9 cellular contexts compared by ENCODE assay signal in genomic region chr12:25194211-25194610, GRCh38. TPM values are rescaled to one million over a fixed set of nuclear protein-coding genes. Genes with fewer than 3 reads are reported as not detected.
A peak's percentile ranks its signal among the peaks of the same experiment; 100 is the strongest.
DNase-seq lines count a peak whose midpoint lies in the region; ATAC-seq, FAIRE-seq and TF ChIP-seq lines count a peak whose summit lies in the region.
"Had no signal": no experiment of that assay in that cellular context is flagged by ENCODE, and none has a peak within 500 bp of the region (broad histone marks: within the 10 kb centered on the region; RNA-seq: fewer than 3 reads in every experiment).

No MANE protein-coding gene starts in this region.

- no peaks in the 10 kb centered on the region for H4K20me1 ChIP-seq in keratinocyte (ENCODE audit: control insufficient read depth, extremely low read depth, insufficient read depth, low read length)

- H2AFZ ChIP-seq in keratinocyte (ENCODE audit: control insufficient read depth, low read length) = peak overlapping the region; percentile 3

- 21 to 27% methylated on average over 1 of the region's 1 CpG for WGBS in thyroid gland, 2 donors

- no peaks in the 10 kb centered on the region for H3K9me1 ChIP-seq in keratinocyte (ENCODE audit: control insufficient read depth, extremely low read depth, insufficient read depth, low read length)

- no peak for FAIRE-seq in keratinocyte (lab: Jason Lieb, UNC)

- no peaks in the 10 kb centered on the region for H3K9me3 Mint-ChIP-seq in activated T-cell treated with anti-CD3 and anti-CD28 coated beads, Interleukin-2, amount 50 U/mL, for 72 hours
- H3K9me3 Mint-ChIP-seq in activated T-helper 2 cell treated with anti-CD3 and anti-CD28 coated beads, Interferon-gamma antibody, Interleukin-2, Interleukin-4, amounts not matched to agents 10 μg/mL and 5 μg/mL and 100 μg/mL, durations not matched to agents 14 hours and 24 hours and 36 hours = no peaks in the 10 kb centered on the region

- peaks cover 9% of the 10 kb centered on the region for H3K4me1 ChIP-seq in keratinocyte (ENCODE audit: control insufficient read depth, extremely low read depth, insufficient read depth, low read length)
- H3K4me1 ChIP-seq in thyroid gland = peaks cover 6 to 7% of the 10 kb centered on the region in 2 donors

- H3K9me3 ChIP-seq in keratinocyte (ENCODE audit: control insufficient read depth, low read depth, low read length) = no peaks in the 10 kb centered on the region
- no peaks in the 10 kb centered on the region for H3K9me3 ChIP-seq in thyroid gland
- H3K9me3 ChIP-seq: body of pancreas had no signal

- H3K4me1 Mint-ChIP-seq in activated T-cell treated with anti-CD3 and anti-CD28 coated beads, Interleukin-2, amount 50 U/mL, for 72 hours (ENCODE audit: low read depth) = peaks cover 24% of the 10 kb centered on the region
- peaks cover 22% of the 10 kb centered on the region for H3K4me1 Mint-ChIP-seq in activated T-helper 2 cell treated with anti-CD3 and anti-CD28 coated beads, Interferon-gamma antibody, Interleukin-2, Interleukin-4, amounts not matched to agents 10 μg/mL and 5 μg/mL and 100 μg/mL, durations not matched to agents 14 hours and 24 hours and 36 hours (ENCODE audit: low read depth)

- no peak overlapping the region for H3K9ac ChIP-seq in keratinocyte (ENCODE audit: control insufficient read depth, extremely low read depth, insufficient read depth, low read length)

- dilution Hi-C loops in keratinocyte (cut with MboI; ENCODE audit: extremely low pct_ligation_motif_present, low sequenced_read_pairs) = no loop called here

- no peak for TF ChIP-seq POLR2A in thyroid gland (IDR thresholded peaks at IDR 0.05)

- no peaks in the 10 kb centered on the region for H3K79me2 ChIP-seq in keratinocyte (ENCODE audit: control insufficient read depth, insufficient read depth, low read length)

- intact Hi-C loops in activated T-helper 2 cell treated with anti-CD3 and anti-CD28 coated beads, Interferon-gamma antibody, Interleukin-2, Interleukin-4, amounts not matched to agents 10 μg/mL and 5 μg/mL and 100 μg/mL, durations not matched to agents 14 hours and 24 hours and 36 hours (cut with micrococcal nuclease) = loop anchor here (2.0 kb wide), 2 partner anchors 57 to 143 kb away; partner anchors contain the start of gene KRAS
- intact Hi-C loops in thyroid gland (cut with DNase I) = no loop called here

- H3K27ac Mint-ChIP-seq in activated T-cell treated with anti-CD3 and anti-CD28 coated beads, Interleukin-2, amount 50 U/mL, for 72 hours = peak overlapping the region; percentile 99
- H3K27ac Mint-ChIP-seq in activated T-helper 2 cell treated with anti-CD3 and anti-CD28 coated beads, Interferon-gamma antibody, Interleukin-2, Interleukin-4, amounts not matched to agents 10 μg/mL and 5 μg/mL and 100 μg/mL, durations not matched to agents 14 hours and 24 hours and 36 hours = peak overlapping the region; percentile 94

- ATAC-seq in activated T-cell treated with anti-CD3 and anti-CD28 coated beads, Interleukin-2, amount 50 U/mL, for 72 hours (replicated peaks in 1 of 2) = no peak
- ATAC-seq in GM18858 (IDR thresholded peaks at IDR 0.05; ENCODE audit: unreplicated experiment) (no peak), GM19328 (IDR thresholded peaks at IDR 0.05; ENCODE audit: unreplicated experiment) (no peak)
- ATAC-seq in activated CD4-positive, CD25-positive, alpha-beta regulatory T cell treated with anti-CD3 and anti-CD28 coated beads, Interleukin-2, amount 50 U/mL, for 24 hours = no peak

- H3K36me3 ChIP-seq in keratinocyte (ENCODE audit: control insufficient read depth in 2 of 2, extremely low read depth in 1 of 2, insufficient read depth in 2 of 2, low read length in 2 of 2) = no peaks in the 10 kb centered on the region
- no peaks in the 10 kb centered on the region for H3K36me3 ChIP-seq in thyroid gland

- no peak for DNase-seq in activated T-cell treated with anti-CD3 and anti-CD28 coated beads, Interleukin-2, amount 50 U/mL, for 72 hours
- DNase-seq in activated T-cell treated with anti-CD3 and anti-CD28 coated beads for 4 hours (no peak), keratinocyte (ENCODE audit: low read depth, low spot score) (no peak), thyroid gland (no peak)
- no peak for DNase-seq in activated T-helper 2 cell treated with anti-CD3 and anti-CD28 coated beads, Interferon-gamma antibody, Interleukin-2, Interleukin-4, amounts not matched to agents 10 μg/mL and 5 μg/mL and 100 μg/mL, durations not matched to agents 14 hours and 24 hours and 36 hours (ENCODE audit: low spot score)

- H3K27me3 ChIP-seq in keratinocyte (ENCODE audit: control insufficient read depth, extremely low read depth, insufficient read depth, low read length) (no peaks in the 10 kb centered on the region), thyroid gland (no peaks in the 10 kb centered on the region)
- H3K27me3 ChIP-seq: body of pancreas had no signal

- H3K27ac ChIP-seq in keratinocyte (ENCODE audit: control insufficient read depth, insufficient read depth, low read length) = peak overlapping the region; percentile 89
- peak overlapping the region in 2 of 3 donors; percentile 4 to 93 for H3K27ac ChIP-seq in thyroid gland

- H3K4me2 ChIP-seq in keratinocyte (ENCODE audit: control insufficient read depth, extremely low read depth, insufficient read depth, low read depth, low read length) = peak overlapping the region; percentile 99

- no peak for TF ChIP-seq CTCF in keratinocyte (optimal IDR thresholded peaks at IDR 0.05 in 1 of 3, IDR thresholded peaks at IDR 0.05 in 1 of 3, conservative IDR thresholded peaks at IDR 0.05 in 1 of 3; ENCODE audit: extremely low read depth in 1 of 3, insufficient read depth in 2 of 3, low read length in 3 of 3)
- no peak for TF ChIP-seq CTCF in thyroid gland (IDR thresholded peaks at IDR 0.05)

- H3K4me3 ChIP-seq in keratinocyte (ENCODE audit: control insufficient read depth in 2 of 3, extremely low read depth in 1 of 3, insufficient read depth in 2 of 3, low read depth in 1 of 3, low read length in 3 of 3) (peak overlapping the region in 2 of 3 experiments; percentile 92 to 94), thyroid gland (replicated peaks in 1 of 3) (peak overlapping the region in 2 of 3 donors; percentile 49 to 64)

- H3K4me3 Mint-ChIP-seq in activated T-cell treated with anti-CD3 and anti-CD28 coated beads, Interleukin-2, amount 50 U/mL, for 72 hours = peak overlapping the region; percentile 96 to 99
- peak overlapping the region; percentile 94 for H3K4me3 Mint-ChIP-seq in activated T-helper 2 cell treated with anti-CD3 and anti-CD28 coated beads, Interferon-gamma antibody, Interleukin-2, Interleukin-4, amounts not matched to agents 10 μg/mL and 5 μg/mL and 100 μg/mL, durations not matched to agents 14 hours and 24 hours and 36 hours (ENCODE audit: low read depth)

- no peaks in the 10 kb centered on the region for H3K27me3 Mint-ChIP-seq in activated T-cell treated with anti-CD3 and anti-CD28 coated beads, Interleukin-2, amount 50 U/mL, for 72 hours (ENCODE audit: low read depth)
- H3K27me3 Mint-ChIP-seq in activated T-helper 2 cell treated with anti-CD3 and anti-CD28 coated beads, Interferon-gamma antibody, Interleukin-2, Interleukin-4, amounts not matched to agents 10 μg/mL and 5 μg/mL and 100 μg/mL, durations not matched to agents 14 hours and 24 hours and 36 hours (ENCODE audit: low read depth) = peaks cover 3% of the 10 kb centered on the region

- H3K36me3 Mint-ChIP-seq in activated T-cell treated with anti-CD3 and anti-CD28 coated beads, Interleukin-2, amount 50 U/mL, for 72 hours (ENCODE audit: insufficient read depth in 2 of 2) = peaks cover 3 to 7% of the 10 kb centered on the region in 2 donors
- peaks cover 3% of the 10 kb centered on the region for H3K36me3 Mint-ChIP-seq in activated T-helper 2 cell treated with anti-CD3 and anti-CD28 coated beads, Interferon-gamma antibody, Interleukin-2, Interleukin-4, amounts not matched to agents 10 μg/mL and 5 μg/mL and 100 μg/mL, durations not matched to agents 14 hours and 24 hours and 36 hours (ENCODE audit: low read depth)

RNA-seq across cellular contexts. Expression of gene DNAI7, which starts 0.7 kb away (rescaled TPM):
- under 1 TPM in 1 of 2 donors, not detected in 1; 0.17 TPM for total RNA-seq in activated T-cell treated with anti-CD3 and anti-CD28 coated beads, Interleukin-2, amount 50 U/mL, for 72 hours
- total RNA-seq in activated T-helper 2 cell treated with anti-CD3 and anti-CD28 coated beads, Interferon-gamma antibody, Interleukin-2, Interleukin-4, amounts not matched to agents 10 μg/mL and 5 μg/mL and 100 μg/mL, durations not matched to agents 14 hours and 24 hours and 36 hours = not detected in 2 replicates
- polyA plus RNA-seq in keratinocyte = 0.02 to 0.10 TPM (median 0.05 TPM) in 3 replicates
- polyA plus RNA-seq in keratinocyte (2011; ENCODE audit: low read depth) = 0.52 TPM
- 0.21 and 0.23 TPM in 2 replicates for polyA plus RNA-seq in keratinocyte (2011; cell fraction: cytosol; rRNA removed)
- polyA plus RNA-seq in keratinocyte (2011; cell fraction: nucleus; rRNA removed) = 0.15 and 0.18 TPM in 2 replicates
- 0.30 TPM in 1 of 2 replicates, not detected in the other for polyA plus RNA-seq in keratinocyte (2012; ENCODE audit: low replicate concordance)
- 0.10 to 0.22 TPM in 2 of 3 replicates, not detected in the other for polyA minus RNA-seq in keratinocyte
- not detected for polyA minus RNA-seq in keratinocyte (2011; cell fraction: cytosol; rRNA and poly(A)+ RNA removed)
- 0.47 TPM in 1 of 2 replicates, not detected in the other for polyA minus RNA-seq in keratinocyte (2011; cell fraction: nucleus; rRNA and poly(A)+ RNA removed)
- total RNA-seq in thyroid gland = 1 to 10 TPM; 5.1 to 9.2 (median 6.9) TPM

RNA-seq across cellular contexts. Expression of gene ETFRF1, which starts 0.8 kb away (rescaled TPM):
- 10 to 100 TPM; 22.5 to 23.4 TPM for total RNA-seq in activated T-cell treated with anti-CD3 and anti-CD28 coated beads, Interleukin-2, amount 50 U/mL, for 72 hours
- total RNA-seq in activated T-helper 2 cell treated with anti-CD3 and anti-CD28 coated beads, Interferon-gamma antibody, Interleukin-2, Interleukin-4, amounts not matched to agents 10 μg/mL and 5 μg/mL and 100 μg/mL, durations not matched to agents 14 hours and 24 hours and 36 hours = 7.6 and 9.8 TPM in 2 replicates
- 8.0 to 13.6 TPM (median 8.5 TPM) in 3 replicates for polyA plus RNA-seq in keratinocyte
- 8.8 TPM for polyA plus RNA-seq in keratinocyte (2011; ENCODE audit: low read depth)
- polyA plus RNA-seq in keratinocyte (2011; cell fraction: cytosol; rRNA removed) = 10.6 and 19.8 TPM in 2 replicates
- polyA plus RNA-seq in keratinocyte (2011; cell fraction: nucleus; rRNA removed) = 4.6 and 6.9 TPM in 2 replicates
- polyA plus RNA-seq in keratinocyte (2012; ENCODE audit: low replicate concordance) = 7.7 and 9.7 TPM in 2 replicates
- polyA minus RNA-seq in keratinocyte = 0.86 to 6.1 TPM in 2 of 3 replicates, not detected in the other
- polyA minus RNA-seq in keratinocyte (2011; cell fraction: cytosol; rRNA and poly(A)+ RNA removed) = 5.0 TPM
- 1.1 TPM in 2 replicates for polyA minus RNA-seq in keratinocyte (2011; cell fraction: nucleus; rRNA and poly(A)+ RNA removed)
- 10 to 100 TPM; 65.4 to 80.7 (median 75.9) TPM for total RNA-seq in thyroid gland

RNA-seq across cellular contexts. Expression of gene KRAS, which starts 56.5 kb away (rescaled TPM):
- total RNA-seq in activated T-cell treated with anti-CD3 and anti-CD28 coated beads, Interleukin-2, amount 50 U/mL, for 72 hours = 10 to 100 TPM; 29.0 to 34.4 TPM
- total RNA-seq in activated T-helper 2 cell treated with anti-CD3 and anti-CD28 coated beads, Interferon-gamma antibody, Interleukin-2, Interleukin-4, amounts not matched to agents 10 μg/mL and 5 μg/mL and 100 μg/mL, durations not matched to agents 14 hours and 24 hours and 36 hours = 25.2 TPM in 2 replicates
- polyA plus RNA-seq in keratinocyte = 15.0 to 26.1 TPM (median 15.6 TPM) in 3 replicates
- polyA plus RNA-seq in keratinocyte (2011; ENCODE audit: low read depth) = 37.3 TPM
- 14.4 and 27.1 TPM in 2 replicates for polyA plus RNA-seq in keratinocyte (2011; cell fraction: cytosol; rRNA removed)
- 15.9 and 22.1 TPM in 2 replicates for polyA plus RNA-seq in keratinocyte (2011; cell fraction: nucleus; rRNA removed)
- polyA plus RNA-seq in keratinocyte (2012; ENCODE audit: low replicate concordance) = 13.7 and 15.4 TPM in 2 replicates
- 6.7 to 20.9 TPM (median 11.0 TPM) in 3 replicates for polyA minus RNA-seq in keratinocyte
- 14.2 TPM for polyA minus RNA-seq in keratinocyte (2011; cell fraction: cytosol; rRNA and poly(A)+ RNA removed)
- polyA minus RNA-seq in keratinocyte (2011; cell fraction: nucleus; rRNA and poly(A)+ RNA removed) = 9.9 and 19.0 TPM in 2 replicates
- 10 to 100 TPM; 17.3 to 25.7 (median 22.3) TPM for total RNA-seq in thyroid gland
